Comparison of ENCODE assay signal across 9 cellular contexts in genomic region chr2:209380278-209380677, GRCh38. TPM values are rescaled to one million over a fixed set of nuclear protein-coding genes. Genes with fewer than 3 reads are reported as not detected.
DNase-seq lines count a peak whose midpoint lies in the region; ATAC-seq, FAIRE-seq and TF ChIP-seq lines count a peak whose summit lies in the region.
"Had no signal": no experiment of that assay in that cellular context is flagged by ENCODE, and none has a peak within 500 bp of the region (broad histone marks: within the 10 kb centered on the region; RNA-seq: fewer than 3 reads in every experiment).

No MANE protein-coding gene starts in this region.

- no TSS peak for BruUV-seq in GM12878 (replicated peaks; lab: Mats Ljungman, UMichigan)

- DNase-seq in GM12878 (ENCODE audit: low read depth, low spot score) = peak; percentile 56
- DNase-seq in SJCRH30 = no peak
- DNase-seq in foreskin melanocyte = no peak
- DNase-seq in AG08396 (ENCODE audit: low spot score) = no peak
- DNase-seq in activated T-cell treated with anti-CD3 and anti-CD28 coated beads, Interleukin-2, amount 50 U/mL, for 72 hours = no peak
- DNase-seq: RPMI8226 had no signal

- H3K4me1 Mint-ChIP-seq in activated T-cell treated with anti-CD3 and anti-CD28 coated beads, Interleukin-2, amount 50 U/mL, for 72 hours (ENCODE audit: low read depth) = no peaks in the 10 kb centered on the region

- intact Hi-C loops in GM12878 (cut with micrococcal nuclease; ENCODE audit: unreplicated experiment) = no loop called here

- no peak overlapping the region for H3K27ac Mint-ChIP-seq in activated T-cell treated with anti-CD3 and anti-CD28 coated beads, Interleukin-2, amount 50 U/mL, for 72 hours

- CTCF ChIA-PET in GM12878 (lab: Yijun Ruan, JAX) = interaction anchor here (0.7 to 1.7 kb wide), 4 partner anchors 29 to 812 kb away, joined by 3 to 9 read pairs (median 3); no protein-coding TSS in a partner anchor

- H3K36me3 Mint-ChIP-seq in activated T-cell treated with anti-CD3 and anti-CD28 coated beads, Interleukin-2, amount 50 U/mL, for 72 hours (ENCODE audit: insufficient read depth in 2 of 2) = no peaks in the 10 kb centered on the region

- TF ChIP-seq POLR2A in GM12878 (IDR thresholded peaks at IDR 0.05; ENCODE audit: low read depth, low read length) = no peak

- H3K27me3 Mint-ChIP-seq in activated T-cell treated with anti-CD3 and anti-CD28 coated beads, Interleukin-2, amount 50 U/mL, for 72 hours (ENCODE audit: low read depth) = no peaks in the 10 kb centered on the region

- no peaks in the 10 kb centered on the region; the same call in 1 of the 3 replicates for H3K9me3 ChIP-seq in GM12878 (replicated peaks; ENCODE audit: control insufficient read depth, insufficient read depth, low read length)
- H3K9me3 ChIP-seq in SJCRH30 (replicated peaks) = peaks cover 3% of the 10 kb centered on the region; the same call in 1 of the 2 replicates

- no peaks in the 10 kb centered on the region for H3K79me2 ChIP-seq in GM12878 (ENCODE audit: control insufficient read depth, insufficient read depth, low read length)

- RAD21 ChIA-PET in GM12878 (lab: Charles Lee; ENCODE audit: unreplicated experiment) = interaction anchor here (0.7 kb wide), 1 partner anchor 147 kb away, joined by 3 read pairs; no protein-coding TSS in a partner anchor

- FAIRE-seq in GM12878 (lab: Jason Lieb, UNC) = peak; percentile 82

- TF ChIP-seq CTCF in GM12878 (IDR thresholded peaks at IDR 0.05 in 2 of 3, conservative IDR thresholded peaks at IDR 0.05 in 1 of 3; ENCODE audit: control insufficient read depth in 2 of 3, extremely low read depth in 1 of 3, insufficient read depth in 1 of 3, low read depth in 3 of 3, low read length in 3 of 3) = no peak

- H4K20me1 ChIP-seq in GM12878 (ENCODE audit: control insufficient read depth, insufficient read depth) = no peaks in the 10 kb centered on the region

- H3K36me3 ChIP-seq in GM12878 (ENCODE audit: control insufficient read depth in 2 of 2, insufficient read depth in 2 of 2, low read length in 1 of 2) (no peaks in the 10 kb centered on the region), SJCRH30 (no peaks in the 10 kb centered on the region)

- POLR2A ChIA-PET in GM12878 (lab: Charles Lee) = no interaction called here

- H2AFZ ChIP-seq in GM12878 (ENCODE audit: control insufficient read depth, low read depth, low read length) = no peak overlapping the region

- no peak overlapping the region for H3K4me3 Mint-ChIP-seq in activated T-cell treated with anti-CD3 and anti-CD28 coated beads, Interleukin-2, amount 50 U/mL, for 72 hours

- in situ Hi-C loops in GM12878 (cut with MboI) = no loop called here

- 7% methylated on average over 2 of the region's 2 CpGs for WGBS in GM12878 (ENCODE audit: insufficient coverage, insufficient replicate concordance, low lambda C conversion rate, missing lambda C conversion rate)

- no peak overlapping the region for H3K4me2 ChIP-seq in GM12878 (ENCODE audit: control insufficient read depth, insufficient read depth)

- TF ChIP-seq EP300 in Ishikawa (IDR thresholded peaks at IDR 0.05; ENCODE audit: borderline replicate concordance) = peak; percentile 44; the same call in 1 of the 2 replicates
- TF ChIP-seq EP300 in GM12878 (IDR thresholded peaks at IDR 0.05; ENCODE audit: borderline replicate concordance in 1 of 2, control insufficient read depth in 1 of 2, low read depth in 2 of 2, low read length in 2 of 2) = peak in 1 of 2 experiments; percentile 20; a peak in 1 of 4 replicates

- SMC1A ChIA-PET in GM12878 (lab: Charles Lee; ENCODE audit: uncharacterized antibody, unreplicated experiment) = interaction anchor here (0.7 to 1.2 kb wide), 6 partner anchors 12 to 533 kb away, joined by 3 to 4 read pairs (median 3); no protein-coding TSS in a partner anchor

- peaks cover 6 to 9% of the 10 kb centered on the region in 2 donors for H3K9me3 Mint-ChIP-seq in activated T-cell treated with anti-CD3 and anti-CD28 coated beads, Interleukin-2, amount 50 U/mL, for 72 hours

- TF ChIP-seq RAD21 in Ishikawa (IDR thresholded peaks at IDR 0.05; ENCODE audit: low read depth) (no peak), GM12878 (IDR thresholded peaks at IDR 0.05; ENCODE audit: insufficient read depth, low read depth, low read length) (no peak)

- H3K4me1 ChIP-seq in GM12878 (ENCODE audit: control insufficient read depth, insufficient read depth, low read length) (peaks cover 5% of the 10 kb centered on the region; the same call in 1 of the 2 replicates), SJCRH30 (no peaks in the 10 kb centered on the region)

- H3K27me3 ChIP-seq in GM12878 (replicated peaks in 1 of 2; ENCODE audit: control insufficient read depth in 2 of 2, insufficient read depth in 2 of 2, low read length in 1 of 2) (no peaks in the 10 kb centered on the region), SJCRH30 (no peaks in the 10 kb centered on the region)

- ATAC-seq in GM18517 (IDR thresholded peaks at IDR 0.05; ENCODE audit: unreplicated experiment) = peak; percentile 99
- ATAC-seq in GM21825 (IDR thresholded peaks at IDR 0.05; ENCODE audit: unreplicated experiment) = peak; percentile 100
- peak; percentile 98 for ATAC-seq in GM12878
- no peak for ATAC-seq in activated T-cell treated with anti-CD3 and anti-CD28 coated beads, Interleukin-2, amount 50 U/mL, for 72 hours (replicated peaks in 1 of 2)

- no peak overlapping the region for H3K9ac ChIP-seq in GM12878 (ENCODE audit: control insufficient read depth, insufficient read depth, low read length)

- no peak overlapping the region for H3K4me3 ChIP-seq in GM12878
- no peak overlapping the region for H3K4me3 ChIP-seq in SJCRH30

- H3K27ac ChIP-seq in GM12878 (ENCODE audit: control insufficient read depth, insufficient read depth) (no peak overlapping the region), SJCRH30 (no peak overlapping the region)

TF ChIP-seq in Ishikawa, 13 proteins besides CTCF, POLR2A, EP300 and RAD21 (continues in another document):
- no peak for TF ChIP-seq CEBPB (IDR thresholded peaks at IDR 0.05)
- TF ChIP-seq CREB1 (IDR thresholded peaks at IDR 0.05; ENCODE audit: low read depth) = no peak
- TF ChIP-seq NFIC (IDR thresholded peaks at IDR 0.05) = peak; percentile 60; the same call in 1 of the 2 replicates
- TF ChIP-seq ZBTB7A (IDR thresholded peaks at IDR 0.05; ENCODE audit: low read depth) = no peak
- TF ChIP-seq FOXM1 (IDR thresholded peaks at IDR 0.05; ENCODE audit: borderline replicate concordance, low read depth) = peak; percentile 56; the same call in 1 of the 2 replicates
- TF ChIP-seq TEAD4 (IDR thresholded peaks at IDR 0.05) = no peak
- TF ChIP-seq TAF1 (IDR thresholded peaks at IDR 0.05; ENCODE audit: low read depth) = no peak
- no peak for TF ChIP-seq YY1 (IDR thresholded peaks at IDR 0.05; ENCODE audit: low read depth)
- TF ChIP-seq EGR1 (IDR thresholded peaks at IDR 0.05) = no peak
- TF ChIP-seq USF1 (IDR thresholded peaks at IDR 0.05) = no peak

TF ChIP-seq in GM12878, 131 proteins besides CTCF, POLR2A, EP300 and RAD21 (continues in another document):
- peak; percentile 93 for TF ChIP-seq NR2F1 (conservative IDR thresholded peaks at IDR 0.05)
- peak; percentile 47; the same call in 1 of the 2 replicates for TF ChIP-seq ATF7 (IDR thresholded peaks at IDR 0.05; ENCODE audit: low read depth)
- TF ChIP-seq RUNX3 (IDR thresholded peaks at IDR 0.05; ENCODE audit: low read length) = peak; percentile 61
- TF ChIP-seq BCL11A (IDR thresholded peaks at IDR 0.05; ENCODE audit: low read depth, low read length) = peak; percentile 72; the same call in 1 of the 2 replicates
- no peak for TF ChIP-seq KLF5 (IDR thresholded peaks at IDR 0.05; ENCODE audit: partially characterized antibody)
- TF ChIP-seq SPI1 (IDR thresholded peaks at IDR 0.05; ENCODE audit: borderline replicate concordance, insufficient read depth, low read depth, low read length) = peak; percentile 46; the same call in 1 of the 2 replicates
- no peak for TF ChIP-seq EZH2 (IDR thresholded peaks at IDR 0.05; ENCODE audit: borderline replicate concordance, control insufficient read depth, low read depth, low read length)
- peak; percentile 97 for TF ChIP-seq MTA2 (IDR thresholded peaks at IDR 0.05; ENCODE audit: low read depth)
- TF ChIP-seq IRF4 (IDR thresholded peaks at IDR 0.05; ENCODE audit: low read depth, low read length) = no peak
- no peak for TF ChIP-seq ZNF274 (IDR thresholded peaks at IDR 0.05; ENCODE audit: insufficient read depth, insufficient read length)
- TF ChIP-seq DPF2 (IDR thresholded peaks at IDR 0.05) = peak; percentile 52; the same call in 1 of the 2 replicates
- TF ChIP-seq ZNF217 (IDR thresholded peaks at IDR 0.05) = peak; percentile 78; the same call in 1 of the 2 replicates
- 0 out of 2 replicates have a peak, but pooled peaks have one; percentile 43 for TF ChIP-seq NFIC (IDR thresholded peaks at IDR 0.05; ENCODE audit: low read depth, low read length)
- peak; percentile 37 to 56; a peak in 3 of 4 replicates for TF ChIP-seq IKZF2 (IDR thresholded peaks at IDR 0.05)

RNA-seq across cellular contexts. Expression of gene MAP2, which starts 43.6 kb away (rescaled TPM):
- not detected in 2 replicates for total RNA-seq in GM12878 (2013; cell fraction: nucleolus; rRNA removed)
- total RNA-seq in GM12878 (2014; rRNA removed) (not detected in 2 replicates), GM12878 (2014; rRNA removed; fragmentation: Illumina TruSeq; extraction: Trizol) (0.05 TPM in 1 of 2 replicates, not detected in the other), GM12878 (2021) (0.29 TPM in 1 of 2 replicates, not detected in the other)
- 0.18 TPM for polyA plus RNA-seq in GM12878 (2011; ENCODE audit: low read depth)
- polyA plus RNA-seq in GM12878 (2011; rRNA removed) (not detected in 2 replicates), GM12878 (2014; fragmentation: Illumina TruSeq; extraction: Trizol) (0.01 TPM in 1 of 2 replicates, not detected in the other), GM12878 (2014; fragmentation: Nextera tagmentation; extraction: Ambion mirVana) (not detected), GM12878 (2014; rRNA removed) (0.01 TPM in 1 of 2 replicates, not detected in the other), GM12878 (2016; fragmentation: Nextera tagmentation; extraction: Ambion mirVana) (not detected)
- not detected in 2 replicates for polyA plus RNA-seq in GM12878 (2011; cell fraction: cytosol; rRNA removed)
- not detected in 2 replicates for polyA plus RNA-seq in GM12878 (2011; cell fraction: nucleus; rRNA removed)
- 0.14 and 0.19 TPM in 2 replicates for polyA plus RNA-seq in GM12878 (2012)
- polyA minus RNA-seq in GM12878 (2011; rRNA and poly(A)+ RNA removed) = not detected in 2 replicates
- not detected in 2 replicates for polyA minus RNA-seq in GM12878 (2011; cell fraction: cytosol; rRNA and poly(A)+ RNA removed)
- not detected in 2 replicates for polyA minus RNA-seq in GM12878 (2011; cell fraction: nucleus; rRNA and poly(A)+ RNA removed)
- 59.3 and 63.3 TPM in 2 replicates for total RNA-seq in SJCRH30 (2014; rRNA removed; shearing (Covaris generic))
- total RNA-seq in activated T-cell treated with anti-CD3 and anti-CD28 coated beads, Interleukin-2, amount 50 U/mL, for 72 hours = under 1 TPM; 0.31 to 0.97 TPM

Comparison
In these comparisons a context has a peak if more than half of its experiments do, and no peak if none do; other contexts are left out.
1. ATAC-seq: peak in GM18517 (single experiment), GM21825 (single experiment) and GM12878 (single experiment); none in activated T-cell treated with anti-CD3 and anti-CD28 coated beads, Interleukin-2, amount 50 U/mL, for 72 hours (0 of 2).
2. RNA of gene MAP2, which starts 43.6 kb away (total RNA-seq): 59.3 to 63.3 TPM in SJCRH30; 0.31 to 0.97 TPM in activated T-cell treated with anti-CD3 and anti-CD28 coated beads, Interleukin-2, amount 50 U/mL, for 72 hours and 0.05 to 0.29 TPM in GM12878; every median in the first group is over 10 times any median in the second.